Comparison of ENCODE assay signal across 22 cellular contexts in genomic region chr1:1877852-1878436, GRCh38. TPM values are rescaled to one million over a fixed set of nuclear protein-coding genes. Genes with fewer than 3 reads are reported as not detected.
DNase-seq lines count a peak whose midpoint lies in the region; ATAC-seq, FAIRE-seq and TF ChIP-seq lines count a peak whose summit lies in the region.
"Had no signal": no experiment of that assay in that cellular context is flagged by ENCODE, and none has a peak within 500 bp of the region (broad histone marks: within the 10 kb centered on the region; RNA-seq: fewer than 3 reads in every experiment).

No MANE protein-coding gene starts in this region.

- H4K20me1 ChIP-seq in GM23338 (replicated peaks; ENCODE audit: insufficient read depth) (peaks cover 94% of the 10 kb centered on the region), GM12878 (ENCODE audit: control insufficient read depth, insufficient read depth) (peaks cover 42% of the 10 kb centered on the region), osteoblast (ENCODE audit: insufficient read depth, low read length) (peaks cover 88% of the 10 kb centered on the region)

- H3K4me2 ChIP-seq in GM23338 (no peak overlapping the region), GM12878 (ENCODE audit: control insufficient read depth, insufficient read depth) (no peak overlapping the region), osteoblast (ENCODE audit: insufficient read depth, low read length) (no peak overlapping the region)
- H3K4me2 ChIP-seq: A549 had no signal

- no peak for FAIRE-seq in GM12878 (lab: Jason Lieb, UNC)
- FAIRE-seq: A549, bronchial epithelial cell had no signal

- H3K9me2 ChIP-seq in GM23338 (ENCODE audit: insufficient read depth) = no peaks in the 10 kb centered on the region

- no peak for DNase-seq in activated CD4-positive, alpha-beta T cell treated with anti-CD3 and anti-CD28 coated beads, Interleukin-2, amount 10 ng/mL, durations not matched to agents 7 days and 5 days
- no peak for DNase-seq in activated CD4-positive, alpha-beta T cell treated with anti-CD3 and anti-CD28 coated beads, Interleukin-2, amount 50 U/mL, for 1 hour
- no peak for DNase-seq in GM23338 (ENCODE audit: low spot score)
- no peak for DNase-seq in GM12878 (ENCODE audit: low read depth, low spot score)
- peak; percentile 36 for DNase-seq in osteoblast (ENCODE audit: insufficient read length, low spot score, missing footprints)
- no peak for DNase-seq in COLO829 (ENCODE audit: low spot score)
- DNase-seq in mucosa of descending colon = no peak
- DNase-seq: activated CD4-positive, CD25-positive, alpha-beta regulatory T cell treated with anti-CD3 and anti-CD28 coated beads, Interleukin-2, amount 50 U/mL, for 72 hours; DND-41; GM23248; head of caudate nucleus; NCI-H1436; NCI-H2171 treated with DMSO at 0.1 percent for 48 hours; Peyer's patch; stimulated activated naive B cell treated with anti-CD40 and anti-IgM and Interleukin-4, amounts not matched to agents 10 μg/mL and 1 μg/mL and 100 μg/mL, for 72 hours; T1000 had no signal

- no peaks in the 10 kb centered on the region for H3K27me3 Mint-ChIP-seq in activated CD4-positive, alpha-beta T cell treated with anti-CD3 and anti-CD28 coated beads, Interleukin-2, amount 10 ng/mL, durations not matched to agents 7 days and 5 days
- H3K27me3 Mint-ChIP-seq in GM23338 (ENCODE audit: insufficient read depth, low read depth, poor library complexity) = peaks cover 5% of the 10 kb centered on the region
- H3K27me3 Mint-ChIP-seq: stimulated activated naive B cell treated with anti-CD40 and anti-IgM and Interleukin-4, amounts not matched to agents 10 μg/mL and 1 μg/mL and 100 μg/mL, for 72 hours had no signal

- H3K9me3 ChIP-seq in GM12878 (replicated peaks; ENCODE audit: control insufficient read depth, insufficient read depth, low read length) (no peaks in the 10 kb centered on the region; the same call in 2 of the 3 replicates), osteoblast (ENCODE audit: low read depth, low read length) (no peaks in the 10 kb centered on the region), mucosa of descending colon (no peaks in the 10 kb centered on the region)
- H3K9me3 ChIP-seq: A549, Peyer's patch, tibial nerve had no signal

- ATAC-seq in GM23338 (no peak), GM12878 (no peak; the same call in 2 of the 3 replicates), HG03095 (IDR thresholded peaks at IDR 0.05; ENCODE audit: unreplicated experiment) (no peak), mucosa of descending colon (no peak)
- ATAC-seq: A549; stimulated activated naive B cell treated with anti-CD40 and anti-IgM and Interleukin-4, amounts not matched to agents 10 μg/mL and 1 μg/mL and 100 μg/mL, for 72 hours had no signal

- peaks cover 15% of the 10 kb centered on the region; the same call in 1 of the 2 replicates for H3F3A ChIP-seq in GM23338 (replicated peaks; ENCODE audit: low read depth)

- H3K36me3 ChIP-seq in GM23338 (ENCODE audit: insufficient read depth) = peaks cover 13% of the 10 kb centered on the region; the same call in 1 of the 2 replicates
- peaks cover 34 to 39% of the 10 kb centered on the region in 2 experiments; a peak in 3 of 4 replicates for H3K36me3 ChIP-seq in GM12878 (ENCODE audit: control insufficient read depth in 2 of 2, insufficient read depth in 2 of 2, low read length in 1 of 2)
- H3K36me3 ChIP-seq in osteoblast (ENCODE audit: insufficient read depth, low read length) = peaks cover 10% of the 10 kb centered on the region
- H3K36me3 ChIP-seq in mucosa of descending colon (ENCODE audit: low read depth) = no peaks in the 10 kb centered on the region

- TF ChIP-seq RAD21 in GM12878 (IDR thresholded peaks at IDR 0.05; ENCODE audit: insufficient read depth, low read depth, low read length) = no peak

- BruUV-seq in GM12878 (replicated peaks; lab: Mats Ljungman, UMichigan) = no TSS peak

- H3K4me3 ChIP-seq in GM23338 = no peak overlapping the region
- H3K4me3 ChIP-seq in GM12878 = no peak overlapping the region
- H3K4me3 ChIP-seq in osteoblast (ENCODE audit: insufficient read depth, low read length) = no peak overlapping the region
- H3K4me3 ChIP-seq in mucosa of descending colon = no peak overlapping the region
- H3K4me3 ChIP-seq: A549, GM23248, lung, Peyer's patch, tibial nerve had no signal

- SMC1A ChIA-PET in GM12878 (lab: Charles Lee; ENCODE audit: uncharacterized antibody, unreplicated experiment) = interaction anchor here (1.1 kb wide), 1 partner anchor 10 kb away, joined by 3 read pairs; no protein-coding TSS in a partner anchor

- peak overlapping the region; percentile 63; the same call in 1 of the 2 replicates for H3K27ac ChIP-seq in GM23338 (ENCODE audit: low read depth)
- no peak overlapping the region for H3K27ac ChIP-seq in GM12878 (ENCODE audit: control insufficient read depth, insufficient read depth)
- no peak overlapping the region for H3K27ac ChIP-seq in osteoblast (ENCODE audit: low read depth, low read length)
- H3K27ac ChIP-seq: A549, GM23248, Peyer's patch, tibial nerve had no signal

- peak overlapping the region; percentile 28 for H3K27ac Mint-ChIP-seq in activated CD4-positive, alpha-beta T cell treated with anti-CD3 and anti-CD28 coated beads, Interleukin-2, amount 10 ng/mL, durations not matched to agents 7 days and 5 days
- H3K27ac Mint-ChIP-seq in GM23338 = no peak overlapping the region
- H3K27ac Mint-ChIP-seq: stimulated activated naive B cell treated with anti-CD40 and anti-IgM and Interleukin-4, amounts not matched to agents 10 μg/mL and 1 μg/mL and 100 μg/mL, for 72 hours had no signal

- no peaks in the 10 kb centered on the region for H3K9me3 Mint-ChIP-seq in activated CD4-positive, alpha-beta T cell treated with anti-CD3 and anti-CD28 coated beads, Interleukin-2, amount 10 ng/mL, durations not matched to agents 7 days and 5 days
- peaks cover 20% of the 10 kb centered on the region for H3K9me3 Mint-ChIP-seq in GM23338
- H3K9me3 Mint-ChIP-seq: stimulated activated naive B cell treated with anti-CD40 and anti-IgM and Interleukin-4, amounts not matched to agents 10 μg/mL and 1 μg/mL and 100 μg/mL, for 72 hours had no signal

- intact Hi-C loops in GM12878 (cut with micrococcal nuclease; ENCODE audit: unreplicated experiment) = no loop called here
- intact Hi-C loops in mucosa of descending colon (cut with DNase I, micrococcal nuclease) = no loop called here

- H3K4me3 Mint-ChIP-seq in activated CD4-positive, alpha-beta T cell treated with anti-CD3 and anti-CD28 coated beads, Interleukin-2, amount 10 ng/mL, durations not matched to agents 7 days and 5 days = no peak overlapping the region
- H3K4me3 Mint-ChIP-seq in GM23338 = no peak overlapping the region
- H3K4me3 Mint-ChIP-seq: stimulated activated naive B cell treated with anti-CD40 and anti-IgM and Interleukin-4, amounts not matched to agents 10 μg/mL and 1 μg/mL and 100 μg/mL, for 72 hours had no signal

- H2AFZ ChIP-seq in GM23338 (no peak overlapping the region), GM12878 (ENCODE audit: control insufficient read depth, low read depth, low read length) (no peak overlapping the region), osteoblast (ENCODE audit: low read length) (no peak overlapping the region)
- H2AFZ ChIP-seq: GM23248 had no signal

- H3K9ac ChIP-seq in GM12878 (ENCODE audit: control insufficient read depth, insufficient read depth, low read length) = no peak overlapping the region
- H3K9ac ChIP-seq: GM23248 had no signal

- H3K27me3 ChIP-seq in GM23338 (ENCODE audit: insufficient read depth) = no peaks in the 10 kb centered on the region
- no peaks in the 10 kb centered on the region for H3K27me3 ChIP-seq in GM12878 (replicated peaks in 1 of 2; ENCODE audit: control insufficient read depth in 2 of 2, insufficient read depth in 2 of 2, low read length in 1 of 2)
- no peaks in the 10 kb centered on the region for H3K27me3 ChIP-seq in osteoblast (ENCODE audit: insufficient read depth, low read length)
- H3K27me3 ChIP-seq: Peyer's patch, tibial nerve had no signal

- no peak for TF ChIP-seq POLR2A in GM12878 (IDR thresholded peaks at IDR 0.05; ENCODE audit: low read depth, low read length)

- POLR2A ChIA-PET in activated CD4-positive, alpha-beta T cell treated with anti-CD3 and anti-CD28 coated beads, Interleukin-2, amount 10 ng/mL, durations not matched to agents 7 days and 5 days (lab: Charles Lee) = no interaction called here
- POLR2A ChIA-PET in GM12878 (lab: Charles Lee) = interaction anchor here (0.6 to 1.4 kb wide), 2 partner anchors 9 to 69 kb away, joined by 5 to 7 read pairs; no protein-coding TSS in a partner anchor

- 68% methylated on average over 5 of the region's 5 CpGs for WGBS in GM12878 (ENCODE audit: insufficient coverage, insufficient replicate concordance, low lambda C conversion rate, missing lambda C conversion rate)

- H3K4me1 ChIP-seq in GM23338 (ENCODE audit: insufficient read depth) = peaks cover 16% of the 10 kb centered on the region
- no peaks in the 10 kb centered on the region for H3K4me1 ChIP-seq in GM12878 (ENCODE audit: control insufficient read depth, insufficient read depth, low read length)
- peaks cover 6% of the 10 kb centered on the region for H3K4me1 ChIP-seq in osteoblast (ENCODE audit: insufficient read depth, low read length)
- peaks cover 52% of the 10 kb centered on the region for H3K4me1 ChIP-seq in mucosa of descending colon (ENCODE audit: low read depth)

- RAD21 ChIA-PET in GM12878 (lab: Charles Lee; ENCODE audit: unreplicated experiment) = no interaction called here

- no peak for TF ChIP-seq CTCF in GM23338 (conservative IDR thresholded peaks at IDR 0.05; ENCODE audit: low read depth in 2 of 2)
- TF ChIP-seq CTCF in GM12878 (IDR thresholded peaks at IDR 0.05 in 2 of 3, conservative IDR thresholded peaks at IDR 0.05 in 1 of 3; ENCODE audit: control insufficient read depth in 2 of 3, extremely low read depth in 1 of 3, insufficient read depth in 1 of 3, low read depth in 3 of 3, low read length in 3 of 3) = no peak
- no peak for TF ChIP-seq CTCF in osteoblast (IDR thresholded peaks at IDR 0.05; ENCODE audit: extremely low read depth, low read depth, low read length)
- TF ChIP-seq CTCF in mucosa of descending colon (IDR thresholded peaks at IDR 0.05) = no peak

- H3K4me1 Mint-ChIP-seq in activated CD4-positive, alpha-beta T cell treated with anti-CD3 and anti-CD28 coated beads, Interleukin-2, amount 10 ng/mL, durations not matched to agents 7 days and 5 days = peaks cover 49% of the 10 kb centered on the region
- peaks cover 28% of the 10 kb centered on the region for H3K4me1 Mint-ChIP-seq in GM23338

- H3K79me2 ChIP-seq in GM23338 (replicated peaks; ENCODE audit: insufficient read depth) (peaks cover 100% of the 10 kb centered on the region), GM12878 (ENCODE audit: control insufficient read depth, insufficient read depth, low read length) (peaks cover 85% of the 10 kb centered on the region), osteoblast (ENCODE audit: insufficient read depth, low read length) (peaks cover 98% of the 10 kb centered on the region)

- CTCF ChIA-PET in activated CD4-positive, alpha-beta T cell treated with anti-CD3 and anti-CD28 coated beads, Interleukin-2, amount 10 ng/mL, durations not matched to agents 7 days and 5 days (lab: Charles Lee) = interaction anchor here (0.8 to 1.0 kb wide), 4 partner anchors 12 to 28 kb away, joined by 3 read pairs; no protein-coding TSS in a partner anchor
- CTCF ChIA-PET in GM12878 (lab: Yijun Ruan, JAX) = no interaction called here

- in situ Hi-C loops in GM12878 (cut with MboI) = no loop called here

- no peak for TF ChIP-seq EP300 in GM12878 (IDR thresholded peaks at IDR 0.05; ENCODE audit: borderline replicate concordance in 1 of 2, control insufficient read depth in 1 of 2, low read depth in 2 of 2, low read length in 2 of 2)

- H3K36me3 Mint-ChIP-seq in activated CD4-positive, alpha-beta T cell treated with anti-CD3 and anti-CD28 coated beads, Interleukin-2, amount 10 ng/mL, durations not matched to agents 7 days and 5 days (ENCODE audit: low read depth) = peaks cover 50% of the 10 kb centered on the region
- peaks cover 59% of the 10 kb centered on the region for H3K36me3 Mint-ChIP-seq in GM23338 (ENCODE audit: low read depth)

RNA-seq across cellular contexts. Expression of gene GNB1, which starts 12.9 kb away (rescaled TPM):
- total RNA-seq in activated CD4-positive, alpha-beta T cell treated with anti-CD3 and anti-CD28 coated beads, Interleukin-2, amount 10 ng/mL, durations not matched to agents 7 days and 5 days = 100 to 1,000 TPM; 368 to 454 TPM
- total RNA-seq in GM23338 (2014; rRNA removed; shearing (Covaris generic)) = 138 and 147 TPM in 2 replicates
- polyA plus RNA-seq in GM23338 (2016; fragmentation: Nextera tagmentation; extraction: Ambion mirVana) (65.4 and 78.6 TPM in 2 replicates), GM12878 (2011; rRNA removed) (223 and 374 TPM in 2 replicates), GM12878 (2014; fragmentation: Illumina TruSeq; extraction: Trizol) (203 and 392 TPM in 2 replicates), GM12878 (2014; fragmentation: Nextera tagmentation; extraction: Ambion mirVana) (10 to 100 TPM; 41.0 to 53.7 TPM), GM12878 (2014; rRNA removed) (199 and 201 TPM in 2 replicates), GM12878 (2016; fragmentation: Nextera tagmentation; extraction: Ambion mirVana) (10 to 100 TPM; 23.0 to 49.1 TPM)
- total RNA-seq in GM12878 (2013; cell fraction: nucleolus; rRNA removed) = 193 and 204 TPM in 2 replicates
- total RNA-seq in GM12878 (2014; rRNA removed) (64.8 and 68.2 TPM in 2 replicates), GM12878 (2014; rRNA removed; fragmentation: Illumina TruSeq; extraction: Trizol) (120 and 126 TPM in 2 replicates), GM12878 (2021) (324 and 335 TPM in 2 replicates), osteoblast (84.6 and 88.7 TPM in 2 replicates), mucosa of descending colon (100 to 1,000 TPM; 314 to 329 (median 318) TPM)
- polyA plus RNA-seq in GM12878 (2011; ENCODE audit: low read depth) = 145 TPM
- polyA plus RNA-seq in GM12878 (2011; cell fraction: cytosol; rRNA removed) = 336 and 348 TPM in 2 replicates
- 165 and 201 TPM in 2 replicates for polyA plus RNA-seq in GM12878 (2011; cell fraction: nucleus; rRNA removed)
- polyA plus RNA-seq in GM12878 (2012) = 179 and 196 TPM in 2 replicates
- polyA minus RNA-seq in GM12878 (2011; rRNA and poly(A)+ RNA removed) = 448 and 491 TPM in 2 replicates
- polyA minus RNA-seq in GM12878 (2011; cell fraction: cytosol; rRNA and poly(A)+ RNA removed) = 134 and 143 TPM in 2 replicates
- 45.1 and 81.2 TPM in 2 replicates for polyA minus RNA-seq in GM12878 (2011; cell fraction: nucleus; rRNA and poly(A)+ RNA removed)

RNA-seq across cellular contexts. Expression of gene CALML6, which starts 37.1 kb away (rescaled TPM):
- total RNA-seq in activated CD4-positive, alpha-beta T cell treated with anti-CD3 and anti-CD28 coated beads, Interleukin-2, amount 10 ng/mL, durations not matched to agents 7 days and 5 days = under 1 TPM; 0.27 to 0.47 TPM
- 0.82 and 0.87 TPM in 2 replicates for total RNA-seq in GM23338 (2014; rRNA removed; shearing (Covaris generic))
- polyA plus RNA-seq in GM23338 (2016; fragmentation: Nextera tagmentation; extraction: Ambion mirVana) (0.42 TPM in 1 of 2 replicates, not detected in the other), GM12878 (2011; rRNA removed) (0.07 and 0.29 TPM in 2 replicates), GM12878 (2014; fragmentation: Illumina TruSeq; extraction: Trizol) (0.09 TPM in 1 of 2 replicates, not detected in the other), GM12878 (2014; fragmentation: Nextera tagmentation; extraction: Ambion mirVana) (not detected), GM12878 (2014; rRNA removed) (0.42 TPM in 1 of 2 replicates, not detected in the other), GM12878 (2016; fragmentation: Nextera tagmentation; extraction: Ambion mirVana) (not detected)
- 0.40 TPM in 1 of 2 replicates, not detected in the other for total RNA-seq in GM12878 (2013; cell fraction: nucleolus; rRNA removed)
- total RNA-seq in GM12878 (2014; rRNA removed) (0.11 and 1.3 TPM in 2 replicates), GM12878 (2014; rRNA removed; fragmentation: Illumina TruSeq; extraction: Trizol) (0.31 TPM in 1 of 2 replicates, not detected in the other), GM12878 (2021) (0.21 TPM in 1 of 2 replicates, not detected in the other), osteoblast (0.29 and 0.36 TPM in 2 replicates), mucosa of descending colon (1 to 10 TPM in 1 of 3 donors, under 1 TPM in 2; 0.32 to 1.2 (median 0.43) TPM)
- polyA plus RNA-seq in GM12878 (2011; ENCODE audit: low read depth) = not detected
- 0.22 TPM in 1 of 2 replicates, not detected in the other for polyA plus RNA-seq in GM12878 (2011; cell fraction: cytosol; rRNA removed)
- 0.78 and 1.7 TPM in 2 replicates for polyA plus RNA-seq in GM12878 (2011; cell fraction: nucleus; rRNA removed)
- polyA plus RNA-seq in GM12878 (2012) = 0.11 and 0.42 TPM in 2 replicates
- polyA minus RNA-seq in GM12878 (2011; rRNA and poly(A)+ RNA removed) = not detected in 2 replicates
- polyA minus RNA-seq in GM12878 (2011; cell fraction: cytosol; rRNA and poly(A)+ RNA removed) = not detected in 2 replicates
- not detected in 2 replicates for polyA minus RNA-seq in GM12878 (2011; cell fraction: nucleus; rRNA and poly(A)+ RNA removed)
- total RNA-seq: Peyer's patch had no signal
- polyA plus RNA-seq: GM23248, neural cell had no signal

RNA-seq across cellular contexts. Expression of gene TMEM52, which starts 41.1 kb away (rescaled TPM):
- total RNA-seq in activated CD4-positive, alpha-beta T cell treated with anti-CD3 and anti-CD28 coated beads, Interleukin-2, amount 10 ng/mL, durations not matched to agents 7 days and 5 days = not detected
- 13.4 and 19.5 TPM in 2 replicates for total RNA-seq in GM23338 (2014; rRNA removed; shearing (Covaris generic))
- polyA plus RNA-seq in GM23338 (2016; fragmentation: Nextera tagmentation; extraction: Ambion mirVana) = 22.0 and 25.0 TPM in 2 replicates
- total RNA-seq in GM12878 (2013; cell fraction: nucleolus; rRNA removed) = not detected in 2 replicates
- 0.17 TPM in 1 of 2 replicates, not detected in the other for total RNA-seq in GM12878 (2014; rRNA removed)
- total RNA-seq in GM12878 (2014; rRNA removed; fragmentation: Illumina TruSeq; extraction: Trizol) = not detected in 2 replicates
- not detected in 2 replicates for total RNA-seq in GM12878 (2021)
- not detected for polyA plus RNA-seq in GM12878 (2011; ENCODE audit: low read depth)
- not detected in 2 replicates for polyA plus RNA-seq in GM12878 (2011; rRNA removed)
- polyA plus RNA-seq in GM12878 (2011; cell fraction: cytosol; rRNA removed) = 0.12 and 0.15 TPM in 2 replicates
- polyA plus RNA-seq in GM12878 (2011; cell fraction: nucleus; rRNA removed) = 0.16 TPM in 1 of 2 replicates, not detected in the other
- 0.18 and 0.24 TPM in 2 replicates for polyA plus RNA-seq in GM12878 (2012)
- not detected in 2 replicates for polyA plus RNA-seq in GM12878 (2014; fragmentation: Illumina TruSeq; extraction: Trizol)
- polyA plus RNA-seq in GM12878 (2014; fragmentation: Nextera tagmentation; extraction: Ambion mirVana) = not detected
- polyA plus RNA-seq in GM12878 (2014; rRNA removed) = 0.18 TPM in 1 of 2 replicates, not detected in the other
- under 1 TPM; 0.24 to 0.33 TPM for polyA plus RNA-seq in GM12878 (2016; fragmentation: Nextera tagmentation; extraction: Ambion mirVana)
- 0.44 TPM in 1 of 2 replicates, not detected in the other for polyA minus RNA-seq in GM12878 (2011; rRNA and poly(A)+ RNA removed)
- not detected in 2 replicates for polyA minus RNA-seq in GM12878 (2011; cell fraction: cytosol; rRNA and poly(A)+ RNA removed)
- 0.24 TPM in 1 of 2 replicates, not detected in the other for polyA minus RNA-seq in GM12878 (2011; cell fraction: nucleus; rRNA and poly(A)+ RNA removed)
- total RNA-seq in osteoblast = not detected in 2 replicates
- total RNA-seq in mucosa of descending colon = 1 to 10 TPM; 1.8 to 4.0 (median 3.0) TPM
- total RNA-seq: GM23248 had no signal
